8 cellular contexts compared by ENCODE assay signal in genomic region chr10:73873163-73873842, GRCh38. TPM values are rescaled to one million over a fixed set of nuclear protein-coding genes. Genes with fewer than 3 reads are reported as not detected.
DNase-seq lines count a peak whose midpoint lies in the region; ATAC-seq lines count a peak whose summit lies in the region.

No MANE protein-coding gene starts in this region.

- peaks cover 31% of the 10 kb centered on the region for H3K36me3 Mint-ChIP-seq in activated T-helper 2 cell treated with anti-CD3 and anti-CD28 coated beads, Interferon-gamma antibody, Interleukin-2, Interleukin-4, amounts not matched to agents 10 μg/mL and 5 μg/mL and 100 μg/mL, durations not matched to agents 14 hours and 24 hours and 36 hours (ENCODE audit: low read depth)
- H3K36me3 Mint-ChIP-seq in immature natural killer cell, result peaks cover 3 to 15% (median 5%) of the 10 kb centered on the region in 3 donors
- H3K36me3 Mint-ChIP-seq in stimulated activated naive B cell treated with anti-CD40 and anti-IgM and Interleukin-4, amounts not matched to agents 10 μg/mL and 1 μg/mL and 100 μg/mL, for 72 hours, result peaks cover 11 to 24% of the 10 kb centered on the region in 2 donors

- H3K4me1 Mint-ChIP-seq in activated T-helper 2 cell treated with anti-CD3 and anti-CD28 coated beads, Interferon-gamma antibody, Interleukin-2, Interleukin-4, amounts not matched to agents 10 μg/mL and 5 μg/mL and 100 μg/mL, durations not matched to agents 14 hours and 24 hours and 36 hours (ENCODE audit: low read depth), result peaks cover 47% of the 10 kb centered on the region
- peaks cover 39 to 51% of the 10 kb centered on the region in 2 donors for H3K4me1 Mint-ChIP-seq in immature natural killer cell
- H3K4me1 Mint-ChIP-seq in stimulated activated naive B cell treated with anti-CD40 and anti-IgM and Interleukin-4, amounts not matched to agents 10 μg/mL and 1 μg/mL and 100 μg/mL, for 72 hours, result peaks cover 35 to 64% of the 10 kb centered on the region in 2 donors

- peak overlapping the region; percentile 81 for H3K4me3 Mint-ChIP-seq in activated T-helper 2 cell treated with anti-CD3 and anti-CD28 coated beads, Interferon-gamma antibody, Interleukin-2, Interleukin-4, amounts not matched to agents 10 μg/mL and 5 μg/mL and 100 μg/mL, durations not matched to agents 14 hours and 24 hours and 36 hours (ENCODE audit: low read depth)
- peak overlapping the region; percentile 81 to 86 (median 86) for H3K4me3 Mint-ChIP-seq in immature natural killer cell
- peak overlapping the region; percentile 78 to 79 for H3K4me3 Mint-ChIP-seq in stimulated activated naive B cell treated with anti-CD40 and anti-IgM and Interleukin-4, amounts not matched to agents 10 μg/mL and 1 μg/mL and 100 μg/mL, for 72 hours

- H3K9me3 Mint-ChIP-seq in activated T-helper 2 cell treated with anti-CD3 and anti-CD28 coated beads, Interferon-gamma antibody, Interleukin-2, Interleukin-4, amounts not matched to agents 10 μg/mL and 5 μg/mL and 100 μg/mL, durations not matched to agents 14 hours and 24 hours and 36 hours, result no peaks in the 10 kb centered on the region
- H3K9me3 Mint-ChIP-seq in immature natural killer cell, result no peaks in the 10 kb centered on the region
- H3K9me3 Mint-ChIP-seq in stimulated activated naive B cell treated with anti-CD40 and anti-IgM and Interleukin-4, amounts not matched to agents 10 μg/mL and 1 μg/mL and 100 μg/mL, for 72 hours, result no peaks in the 10 kb centered on the region

- H3K27me3 Mint-ChIP-seq in activated T-helper 2 cell treated with anti-CD3 and anti-CD28 coated beads, Interferon-gamma antibody, Interleukin-2, Interleukin-4, amounts not matched to agents 10 μg/mL and 5 μg/mL and 100 μg/mL, durations not matched to agents 14 hours and 24 hours and 36 hours (ENCODE audit: low read depth), result no peaks in the 10 kb centered on the region
- H3K27me3 Mint-ChIP-seq in immature natural killer cell (ENCODE audit: low read depth in 3 of 3), result peaks cover 0 to 5% (median 5%) of the 10 kb centered on the region in 3 donors
- H3K27me3 Mint-ChIP-seq in stimulated activated naive B cell treated with anti-CD40 and anti-IgM and Interleukin-4, amounts not matched to agents 10 μg/mL and 1 μg/mL and 100 μg/mL, for 72 hours, result no peaks in the 10 kb centered on the region

- intact Hi-C loops in activated T-helper 2 cell treated with anti-CD3 and anti-CD28 coated beads, Interferon-gamma antibody, Interleukin-2, Interleukin-4, amounts not matched to agents 10 μg/mL and 5 μg/mL and 100 μg/mL, durations not matched to agents 14 hours and 24 hours and 36 hours (cut with micrococcal nuclease), result loop anchor here (10.0 kb wide), 1 partner anchor 89 kb away; the partner anchor contains the start of genes CHCHD1 and ZSWIM8

- ATAC-seq in stimulated activated naive B cell treated with anti-CD40 and anti-IgM and Interleukin-4, amounts not matched to agents 10 μg/mL and 1 μg/mL and 100 μg/mL, for 72 hours (replicated peaks), result no peak
- no peak for ATAC-seq in GM19328 (IDR thresholded peaks at IDR 0.05; ENCODE audit: unreplicated experiment)

- peak overlapping the region; percentile 31 for H3K27ac Mint-ChIP-seq in activated T-helper 2 cell treated with anti-CD3 and anti-CD28 coated beads, Interferon-gamma antibody, Interleukin-2, Interleukin-4, amounts not matched to agents 10 μg/mL and 5 μg/mL and 100 μg/mL, durations not matched to agents 14 hours and 24 hours and 36 hours
- peak overlapping the region; percentile 59 to 82 (median 73) for H3K27ac Mint-ChIP-seq in immature natural killer cell
- peak overlapping the region; percentile 77 for H3K27ac Mint-ChIP-seq in stimulated activated naive B cell treated with anti-CD40 and anti-IgM and Interleukin-4, amounts not matched to agents 10 μg/mL and 1 μg/mL and 100 μg/mL, for 72 hours

- peak; percentile 30 for DNase-seq in NCI-H748 (lab: John Stamatoyannopoulos, UW; ENCODE audit: unreplicated experiment)
- DNase-seq in NCI-H748 treated with DMSO at 0.1 percent for 48 hours (lab: John Stamatoyannopoulos, UW), result no peak
- no peak for DNase-seq in activated T-helper 2 cell treated with anti-CD3 and anti-CD28 coated beads, Interferon-gamma antibody, Interleukin-2, Interleukin-4, amounts not matched to agents 10 μg/mL and 5 μg/mL and 100 μg/mL, durations not matched to agents 14 hours and 24 hours and 36 hours (ENCODE audit: low spot score)
- no peak for DNase-seq in immature natural killer cell
- DNase-seq in stimulated activated naive B cell treated with anti-CD40 and anti-IgM and Interleukin-4, amounts not matched to agents 10 μg/mL and 1 μg/mL and 100 μg/mL, for 72 hours, result no peak
- no peak for DNase-seq in DMS79 treated with DMSO at 0.1 percent for 48 hours (lab: John Stamatoyannopoulos, UW)
- no peak for DNase-seq in DMS79 (lab: John Stamatoyannopoulos, UW)

RNA-seq across cellular contexts. Expression of gene CAMK2G, which starts 1.1 kb away (rescaled TPM):
- 25.8 and 26.4 TPM in 2 replicates for total RNA-seq in activated T-helper 2 cell treated with anti-CD3 and anti-CD28 coated beads, Interferon-gamma antibody, Interleukin-2, Interleukin-4, amounts not matched to agents 10 μg/mL and 5 μg/mL and 100 μg/mL, durations not matched to agents 14 hours and 24 hours and 36 hours
- 1 to 10 TPM; 4.8 to 5.8 (median 5.0) TPM for polyA plus RNA-seq in immature natural killer cell

RNA-seq across cellular contexts. Expression of gene PLAU, which starts 37.6 kb away (rescaled TPM):
- 1.7 and 1.8 TPM in 2 replicates for total RNA-seq in activated T-helper 2 cell treated with anti-CD3 and anti-CD28 coated beads, Interferon-gamma antibody, Interleukin-2, Interleukin-4, amounts not matched to agents 10 μg/mL and 5 μg/mL and 100 μg/mL, durations not matched to agents 14 hours and 24 hours and 36 hours
- polyA plus RNA-seq in immature natural killer cell, result under 1 TPM in 1 of 3 donors, not detected in 2; 0.08 TPM
